Comparison of ENCODE assay signal across 13 cellular contexts in the genomic region with DNA sequence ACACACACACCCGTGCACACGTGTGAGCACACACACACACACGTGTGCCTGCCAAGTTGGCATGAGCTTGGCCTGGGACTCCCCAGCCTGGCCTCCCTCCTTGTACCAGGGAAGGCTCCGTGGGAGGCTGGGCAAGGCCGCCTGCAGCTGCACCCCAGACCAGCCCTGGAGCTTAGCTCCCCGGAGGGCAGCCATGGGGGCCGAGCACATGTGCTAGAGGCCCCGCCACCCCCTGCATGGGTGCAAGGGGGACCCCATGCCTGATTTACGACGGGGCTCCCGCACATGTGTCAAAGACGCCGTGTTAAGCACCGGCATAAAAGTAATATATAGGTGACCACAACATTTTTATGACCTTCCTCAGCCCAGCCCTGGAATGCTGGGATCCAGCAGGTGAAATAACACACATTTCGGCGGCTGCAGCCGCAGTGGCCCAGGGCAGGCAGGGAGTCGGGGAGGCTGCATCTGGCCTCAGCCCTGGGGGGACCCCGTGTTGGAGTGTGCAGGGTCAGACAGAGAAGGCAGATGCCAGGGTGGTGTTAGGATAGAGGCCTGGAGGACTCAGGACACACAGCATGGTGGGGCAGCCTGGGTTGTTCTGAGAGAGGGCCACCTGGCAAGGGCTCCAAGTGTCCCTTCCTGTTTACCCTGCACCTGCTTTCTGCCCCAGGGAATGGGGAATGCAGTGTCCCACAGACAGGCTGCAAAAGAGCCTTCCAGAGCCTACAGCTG. TPM values are rescaled to one million over a fixed set of nuclear protein-coding genes. Genes with fewer than 3 reads are reported as not detected.
DNase-seq lines count a peak whose midpoint lies in the region; ATAC-seq and TF ChIP-seq lines count a peak whose summit lies in the region.
"Had no signal": no experiment of that assay in that cellular context is flagged by ENCODE, and none has a peak within 500 bp of the region (broad histone marks: within the 10 kb centered on the region; RNA-seq: fewer than 3 reads in every experiment).

No MANE protein-coding gene starts in this region.

- intact Hi-C loops in lower lobe of right lung (cut with DNase I): no loop called here

- no peak overlapping the region for H3K27ac Mint-ChIP-seq in type B pancreatic cell
- H3K27ac Mint-ChIP-seq: HFFc6; T-helper 1 cell treated with Interleukin-12 subunit alpha and Interleukin-12 subunit beta and Interleukin-4 antibody, amounts not matched to agents 30 μg/mL and 1 μg/mL, for 36 hours had no signal

- H3K9me3 ChIP-seq in lower lobe of right lung: no peaks in the 10 kb centered on the region
- H3K9me3 ChIP-seq: pancreas had no signal

- H3K4me3 ChIP-seq in lower lobe of right lung: no peak overlapping the region
- H3K4me3 ChIP-seq: pancreas had no signal

- H3K27me3 Mint-ChIP-seq in type B pancreatic cell: no peaks in the 10 kb centered on the region

- no peaks in the 10 kb centered on the region for H3K27me3 ChIP-seq in lower lobe of right lung (ENCODE audit: low read depth)
- H3K27me3 ChIP-seq: pancreas had no signal

- no peak overlapping the region for H3K4me3 Mint-ChIP-seq in type B pancreatic cell
- H3K4me3 Mint-ChIP-seq: HFFc6; T-helper 1 cell treated with Interleukin-12 subunit alpha and Interleukin-12 subunit beta and Interleukin-4 antibody, amounts not matched to agents 30 μg/mL and 1 μg/mL, for 36 hours had no signal

- ATAC-seq in lower lobe of right lung (no peak), GM19351 (IDR thresholded peaks at IDR 0.05; ENCODE audit: unreplicated experiment) (no peak)
- ATAC-seq: pancreas had no signal

- peak; percentile 6 for DNase-seq in activated CD4-positive, alpha-beta T cell treated with anti-CD3 and anti-CD28 coated beads for 1 hour
- no peak for DNase-seq in activated CD4-positive, alpha-beta T cell treated with anti-CD3 and anti-CD28 coated beads, Interleukin-2, amount 50 U/mL, for 48 hours
- DNase-seq in activated CD8-positive, alpha-beta memory T cell treated with anti-CD3 and anti-CD28 coated beads, Interleukin-2, amount 50 U/mL, for 4 hours: peak; percentile 7
- DNase-seq in lower lobe of right lung (peak; percentile 37), type B pancreatic cell (ENCODE audit: extremely low spot score, unreplicated experiment) (peak; percentile 57), mucosa of gallbladder (ENCODE audit: low spot score) (no peak), NCI-H1436 treated with DMSO at 0.1 percent for 48 hours (lab: John Stamatoyannopoulos, UW) (no peak)
- DNase-seq: HFFc6, KG1, NCI-H2171 had no signal

- H3K9me3 Mint-ChIP-seq in type B pancreatic cell: no peaks in the 10 kb centered on the region
- H3K9me3 Mint-ChIP-seq: HFFc6; T-helper 1 cell treated with Interleukin-12 subunit alpha and Interleukin-12 subunit beta and Interleukin-4 antibody, amounts not matched to agents 30 μg/mL and 1 μg/mL, for 36 hours had no signal

- TF ChIP-seq CTCF in lower lobe of right lung (IDR thresholded peaks at IDR 0.05): no peak
- no peak for TF ChIP-seq CTCF in type B pancreatic cell (conservative IDR thresholded peaks at IDR 0.05)

- H3K27ac ChIP-seq in lower lobe of right lung: no peak overlapping the region
- H3K27ac ChIP-seq: pancreas had no signal

- no peaks in the 10 kb centered on the region for H3K36me3 ChIP-seq in lower lobe of right lung
- H3K36me3 ChIP-seq: pancreas had no signal

- H3K4me1 ChIP-seq in lower lobe of right lung: peaks cover 14% of the 10 kb centered on the region
- H3K4me1 ChIP-seq: pancreas had no signal

- H3K4me1 Mint-ChIP-seq in type B pancreatic cell (ENCODE audit: unreplicated experiment): peaks cover 8% of the 10 kb centered on the region

- no peaks in the 10 kb centered on the region for H3K36me3 Mint-ChIP-seq in type B pancreatic cell

RNA-seq across cellular contexts. Expression of gene WNT9A, which starts 56.3 kb away (rescaled TPM):
- total RNA-seq in lower lobe of right lung (7.0 TPM), type B pancreatic cell (ENCODE audit: low replicate concordance) (3.0 and 4.3 TPM in 2 replicates), mucosa of gallbladder (2.2 TPM)

Comparison
In these comparisons a context has a peak if more than half of its experiments do, and no peak if none do; other contexts are left out.
1. DNase-seq: peak in activated CD4-positive, alpha-beta T cell treated with anti-CD3 and anti-CD28 coated beads for 1 hour (single experiment), activated CD8-positive, alpha-beta memory T cell treated with anti-CD3 and anti-CD28 coated beads, Interleukin-2, amount 50 U/mL, for 4 hours (single experiment), lower lobe of right lung (single experiment) and type B pancreatic cell (single experiment); none in activated CD4-positive, alpha-beta T cell treated with anti-CD3 and anti-CD28 coated beads, Interleukin-2, amount 50 U/mL, for 48 hours (0 of 2), mucosa of gallbladder (single experiment) and NCI-H1436 treated with DMSO at 0.1 percent for 48 hours (single experiment).